In genomic region chr9:20786807-20787206, GRCh38 we compare ENCODE assay signal across 29 cellular contexts.
"Had no signal": no experiment of that assay in that cellular context is flagged by ENCODE, and none has a peak within 500 bp of the region (broad histone marks: within the 10 kb centered on the region; RNA-seq: fewer than 3 reads in every experiment).

No MANE protein-coding gene starts in this region.

- H3K27me3 Mint-ChIP-seq: activated CD4-positive, alpha-beta memory T cell treated with anti-CD3 and anti-CD28 coated beads for 36 hours; activated CD4-positive, alpha-beta T cell treated with anti-CD3 and anti-CD28 coated beads, Interleukin-2, amount 10 ng/mL, durations not matched to agents 7 days and 5 days; activated naive CD8-positive, alpha-beta T cell; activated T-helper 17 cell treated with anti-CD3 and anti-CD28 coated beads, Interleukin-2, amount 50 U/mL, for 72 hours had no signal

- H3K4me1 Mint-ChIP-seq: activated T-helper 17 cell treated with anti-CD3 and anti-CD28 coated beads, Interleukin-2, amount 50 U/mL, for 72 hours had no signal

- H3K4me3 Mint-ChIP-seq: activated CD4-positive, alpha-beta memory T cell treated with anti-CD3 and anti-CD28 coated beads for 36 hours; activated CD4-positive, alpha-beta T cell treated with anti-CD3 and anti-CD28 coated beads, Interleukin-2, amount 10 ng/mL, durations not matched to agents 7 days and 5 days; activated naive CD4-positive, alpha-beta T cell treated with anti-CD3 and anti-CD28 coated beads for 36 hours; activated naive CD8-positive, alpha-beta T cell; activated T-cell treated with anti-CD3 and anti-CD28 coated beads, Interleukin-2, amount 50 U/mL, for 4 hours; activated T-helper 17 cell treated with anti-CD3 and anti-CD28 coated beads, Interleukin-2, amount 50 U/mL, for 72 hours had no signal

- H3K9me3 Mint-ChIP-seq: activated CD4-positive, alpha-beta memory T cell treated with anti-CD3 and anti-CD28 coated beads for 36 hours; activated CD4-positive, alpha-beta T cell treated with anti-CD3 and anti-CD28 coated beads, Interleukin-2, amount 10 ng/mL, durations not matched to agents 7 days and 5 days; activated naive CD4-positive, alpha-beta T cell treated with anti-CD3 and anti-CD28 coated beads for 36 hours; activated T-cell treated with anti-CD3 and anti-CD28 coated beads, Interleukin-2, amount 50 U/mL, for 4 hours; activated T-helper 17 cell treated with anti-CD3 and anti-CD28 coated beads, Interleukin-2, amount 50 U/mL, for 72 hours had no signal

- H3K9me3 ChIP-seq: SJCRH30, SK-N-SH had no signal

- H3K27ac ChIP-seq: brain microvascular endothelial cell, cardiac muscle cell, RWPE1, SJCRH30, VCaP had no signal

- DNase-seq: activated CD4-positive, alpha-beta memory T cell treated with anti-CD3 and anti-CD28 coated beads for 36 hours; activated CD4-positive, alpha-beta T cell treated with anti-CD3 and anti-CD28 coated beads, Interleukin-2, amount 10 ng/mL, durations not matched to agents 7 days and 5 days; activated CD4-positive, CD25-positive, alpha-beta regulatory T cell; activated CD8-positive, alpha-beta memory T cell treated with anti-CD3 and anti-CD28 coated beads for 24 hours; activated gamma-delta T cell; activated naive CD4-positive, alpha-beta T cell treated with anti-CD3 and anti-CD28 coated beads for 36 hours; activated T-cell treated with anti-CD3 and anti-CD28 coated beads, Interleukin-2, amount 50 U/mL, for 4 hours; amygdala; brain microvascular endothelial cell; cerebellar nuclear complex; NCI-H1092; NCI-H1417; NCI-H187; NCI-H2081; NCI-H510A; NCI-H526 treated with DMSO at 0.1 percent for 48 hours; NCI-H82; NK-92 treated with Interleukin-12 subunit alpha and Interleukin-12 subunit beta, amount 100 ng/mL, for 24 hours; OCI-M1; Right ventricle myocardium superior; SJCRH30; SK-N-SH; T-helper 1 cell had no signal

- H3K36me3 ChIP-seq: brain microvascular endothelial cell had no signal

- ATAC-seq: activated T-cell treated with anti-CD3 and anti-CD28 coated beads, Interleukin-2, amount 50 U/mL, for 4 hours; activated T-helper 17 cell treated with anti-CD3 and anti-CD28 coated beads, Interleukin-2, amount 50 U/mL, for 72 hours; Panc1 had no signal

- H3K9ac ChIP-seq: SK-N-SH had no signal

- H3K27ac Mint-ChIP-seq: activated CD4-positive, alpha-beta memory T cell treated with anti-CD3 and anti-CD28 coated beads for 36 hours; activated CD4-positive, alpha-beta T cell treated with anti-CD3 and anti-CD28 coated beads, Interleukin-2, amount 10 ng/mL, durations not matched to agents 7 days and 5 days; activated naive CD4-positive, alpha-beta T cell treated with anti-CD3 and anti-CD28 coated beads for 36 hours; activated naive CD8-positive, alpha-beta T cell; activated T-helper 17 cell treated with anti-CD3 and anti-CD28 coated beads, Interleukin-2, amount 50 U/mL, for 72 hours had no signal

- H3K4me3 ChIP-seq: cardiac muscle cell, SJCRH30 had no signal

- H3K4me1 ChIP-seq: SJCRH30 had no signal
